ENCODE assay signal across 14 cellular contexts in the genomic region with DNA sequence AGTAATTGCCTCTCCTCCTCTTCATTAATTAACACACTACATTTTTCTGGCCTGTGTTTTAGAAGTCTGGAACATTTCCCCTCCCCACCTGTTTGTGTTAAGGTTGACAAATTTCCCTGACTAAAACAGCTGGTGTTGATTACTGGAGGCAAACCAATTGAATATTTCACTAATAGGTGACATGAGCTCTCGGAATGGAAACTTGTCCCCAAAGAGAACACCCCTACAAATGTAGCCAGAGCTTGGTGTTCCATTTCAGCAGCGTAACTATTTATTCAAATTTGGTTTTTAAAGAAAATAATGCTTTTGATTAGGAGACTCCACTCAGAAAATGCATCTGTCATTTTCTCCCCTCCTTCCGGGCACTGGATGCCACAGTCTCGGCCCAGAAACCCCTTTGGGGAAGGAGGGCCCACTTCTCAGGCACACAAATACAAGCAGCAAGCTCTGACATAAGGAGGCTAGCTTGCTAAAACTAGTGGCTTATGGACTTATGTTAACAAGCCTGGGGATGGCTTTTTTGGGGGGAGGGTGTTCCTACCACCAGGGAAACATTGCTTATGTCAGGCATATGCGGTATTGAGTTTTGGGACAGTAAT. TPM values are rescaled to one million over a fixed set of nuclear protein-coding genes. Genes with fewer than 3 reads are reported as not detected.
DNase-seq lines count a peak whose midpoint lies in the region; ATAC-seq and TF ChIP-seq lines count a peak whose summit lies in the region.
"Had no signal": no experiment of that assay in that cellular context is flagged by ENCODE, and none has a peak within 500 bp of the region (broad histone marks: within the 10 kb centered on the region; RNA-seq: fewer than 3 reads in every experiment).

No MANE protein-coding gene starts in this region.

- peaks cover 4% of the 10 kb centered on the region for H3K27me3 Mint-ChIP-seq in chondrocyte (ENCODE audit: low read depth)
- H3K27me3 Mint-ChIP-seq in naive B cell, result peaks cover 33 to 70% (median 58%) of the 10 kb centered on the region in 3 donors
- peaks cover 83% of the 10 kb centered on the region for H3K27me3 Mint-ChIP-seq in activated T-cell treated with anti-CD3 and anti-CD28 coated beads, Interleukin-2, amount 50 U/mL, for 72 hours (ENCODE audit: low read depth)

- intact Hi-C loops in left cardiac atrium (cut with DNase I), result loop anchor here (5.0 to 10.0 kb wide), 4 partner anchors 134 to 269 kb away; no protein-coding TSS in a partner anchor
- intact Hi-C loops in vagina (cut with DNase I), result no loop called here

- H3K9me3 Mint-ChIP-seq in chondrocyte (ENCODE audit: low read depth), result no peaks in the 10 kb centered on the region
- H3K9me3 Mint-ChIP-seq in naive B cell, result peaks cover 0 to 4% (median 0%) of the 10 kb centered on the region in 7 donors
- no peaks in the 10 kb centered on the region for H3K9me3 Mint-ChIP-seq in activated T-cell treated with anti-CD3 and anti-CD28 coated beads, Interleukin-2, amount 50 U/mL, for 72 hours

- H3K4me1 ChIP-seq in cardiac muscle cell (ENCODE audit: low read depth) (peaks cover 28% of the 10 kb centered on the region), vagina (peaks cover 14% of the 10 kb centered on the region)

- TF ChIP-seq POLR2A in vagina (IDR thresholded peaks at IDR 0.05), result no peak

- ATAC-seq in left cardiac atrium, result no peak
- no peak for ATAC-seq in naive B cell (ENCODE audit: low read depth in 2 of 2)
- no peak for ATAC-seq in activated T-cell treated with anti-CD3 and anti-CD28 coated beads, Interleukin-2, amount 50 U/mL, for 72 hours (replicated peaks in 1 of 2)

- TF ChIP-seq CTCF in cardiac muscle cell (IDR thresholded peaks at IDR 0.05; ENCODE audit: low read depth, low read length) (no peak), chondrocyte (IDR thresholded peaks at IDR 0.05) (no peak), vagina (IDR thresholded peaks at IDR 0.05) (no peak)

- H3K27me3 ChIP-seq in cardiac muscle cell (peaks cover 5% of the 10 kb centered on the region), vagina (no peaks in the 10 kb centered on the region)
- H3K27me3 ChIP-seq: tibial nerve had no signal

- peaks cover 40% of the 10 kb centered on the region for H3K4me1 Mint-ChIP-seq in chondrocyte (ENCODE audit: low read depth)
- peaks cover 11 to 22% (median 13%) of the 10 kb centered on the region in 3 donors for H3K4me1 Mint-ChIP-seq in naive B cell
- H3K4me1 Mint-ChIP-seq in activated T-cell treated with anti-CD3 and anti-CD28 coated beads, Interleukin-2, amount 50 U/mL, for 72 hours (ENCODE audit: low read depth), result peaks cover 7% of the 10 kb centered on the region

- H3K4me3 Mint-ChIP-seq in chondrocyte (ENCODE audit: unreplicated experiment) (peak overlapping the region; percentile 96), naive B cell (peak overlapping the region in 5 of 8 donors; percentile 72 to 91 (median 80))
- H3K4me3 Mint-ChIP-seq in activated T-cell treated with anti-CD3 and anti-CD28 coated beads, Interleukin-2, amount 50 U/mL, for 72 hours, result no peak overlapping the region

- DNase-seq in cardiac muscle cell (ENCODE audit: low read depth in 1 of 2, low spot score in 1 of 2), result peak in 1 of 2 donors; percentile 20
- DNase-seq in left cardiac atrium, result no peak
- no peak for DNase-seq in chondrocyte (ENCODE audit: low spot score)
- DNase-seq in naive B cell, result no peak
- no peak for DNase-seq in vagina (ENCODE audit: extremely low spot score in 2 of 2)
- no peak for DNase-seq in activated T-cell treated with anti-CD3 and anti-CD28 coated beads, Interleukin-2, amount 50 U/mL, for 72 hours
- no peak for DNase-seq in AG08396 (ENCODE audit: low spot score)
- DNase-seq in 8988T, result no peak
- DNase-seq: activated CD4-positive, alpha-beta T cell treated with anti-CD3 and anti-CD28 coated beads for 48 hours; AML-193; foreskin melanocyte; NCI-H1436 treated with DMSO at 0.1 percent for 48 hours had no signal

- no peak overlapping the region for H3K27ac ChIP-seq in cardiac muscle cell
- H3K27ac ChIP-seq in vagina, result peak overlapping the region; percentile 87
- H3K27ac ChIP-seq: HL-60 had no signal

- H3K27ac Mint-ChIP-seq in chondrocyte (ENCODE audit: unreplicated experiment) (no peak overlapping the region), naive B cell (no peak overlapping the region)
- no peak overlapping the region for H3K27ac Mint-ChIP-seq in activated T-cell treated with anti-CD3 and anti-CD28 coated beads, Interleukin-2, amount 50 U/mL, for 72 hours

- H3K36me3 Mint-ChIP-seq in chondrocyte (ENCODE audit: low read depth), result no peaks in the 10 kb centered on the region
- no peaks in the 10 kb centered on the region for H3K36me3 Mint-ChIP-seq in naive B cell
- peaks cover 1% of the 10 kb centered on the region in 2 donors for H3K36me3 Mint-ChIP-seq in activated T-cell treated with anti-CD3 and anti-CD28 coated beads, Interleukin-2, amount 50 U/mL, for 72 hours (ENCODE audit: insufficient read depth in 2 of 2)

- H3K9me3 ChIP-seq in cardiac muscle cell (ENCODE audit: low read depth) (no peaks in the 10 kb centered on the region), vagina (no peaks in the 10 kb centered on the region)
- H3K9me3 ChIP-seq: tibial nerve had no signal

- H3K4me3 ChIP-seq in cardiac muscle cell, result peak overlapping the region; percentile 98
- H3K4me3 ChIP-seq in vagina, result peak overlapping the region; percentile 81 to 83

- no peaks in the 10 kb centered on the region for H3K36me3 ChIP-seq in cardiac muscle cell
- H3K36me3 ChIP-seq in vagina, result no peaks in the 10 kb centered on the region
- H3K36me3 ChIP-seq: tibial nerve had no signal

RNA-seq across cellular contexts. Expression of gene RNF150, which starts 2.2 kb away (rescaled TPM):
- total RNA-seq in cardiac muscle cell (31.3 and 57.4 TPM in 2 replicates), left cardiac atrium (10 to 100 TPM; 38.4 to 40.0 TPM), chondrocyte (12.8 to 28.7 TPM (median 14.8 TPM) in 3 replicates), vagina (9.1 TPM)
- polyA plus RNA-seq in cardiac muscle cell (20.1 and 21.7 TPM in 2 replicates), naive B cell (ENCODE audit: low read depth in 6 of 6) (under 1 TPM in 1 of 6 donors, not detected in 5; 0.15 TPM)
- total RNA-seq in activated T-cell treated with anti-CD3 and anti-CD28 coated beads, Interleukin-2, amount 50 U/mL, for 72 hours, result under 1 TPM; 0.10 to 0.46 TPM

Comparison
In these comparisons a context has a peak if more than half of its experiments do, and no peak if none do; other contexts are left out.
1. H3K4me3 Mint-ChIP-seq: peak in chondrocyte (single experiment) and naive B cell (5 of 8); none in activated T-cell treated with anti-CD3 and anti-CD28 coated beads, Interleukin-2, amount 50 U/mL, for 72 hours (0 of 2).